ENCODE assay signal across 20 cellular contexts in genomic region chr16:69745232-69745612, GRCh38.
"Had no signal": no experiment of that assay in that cellular context is flagged by ENCODE, and none has a peak within 500 bp of the region (broad histone marks: within the 10 kb centered on the region; RNA-seq: fewer than 3 reads in every experiment).

No MANE protein-coding gene starts in this region.

- H3K27ac ChIP-seq: epithelial cell of prostate, esophagus muscularis mucosa, gastrocnemius medialis, heart right ventricle, neutrophil, sigmoid colon, skin epidermis, tibial artery, upper lobe of right lung had no signal

- H3K9me3 ChIP-seq: esophagus muscularis mucosa, gastrocnemius medialis, heart right ventricle, neutrophil, sigmoid colon, tibial artery, upper lobe of right lung had no signal

- H3K27me3 ChIP-seq: esophagus muscularis mucosa, gastrocnemius medialis, heart right ventricle, neutrophil, sigmoid colon, tibial artery, upper lobe of right lung had no signal

- FAIRE-seq: endometrium, islet of Langerhans had no signal

- DNase-seq: cortex of kidney; effector memory CD4-positive, alpha-beta T cell; gastrocnemius medialis; heart right ventricle; hypothalamus; kidney glomerular epithelial cell; mesendoderm; naive thymus-derived CD4-positive, alpha-beta T cell; nephron progenitor cell; sigmoid colon; stimulated activated CD4-positive, alpha-beta T cell treated with anti-CD3 and anti-CD28 coated beads, Interleukin-12 subunit alpha, Interleukin-12 subunit beta, amount 100 ng/mL, for 4 hours; stimulated activated naive CD4-positive, alpha-beta T cell treated with Interleukin-2 at 50 U/mL for 16 hours; tibial artery; upper lobe of right lung had no signal

- H3K4me1 ChIP-seq: tibial artery had no signal

- ATAC-seq: gastrocnemius medialis; heart right ventricle; naive thymus-derived CD4-positive, alpha-beta T cell; upper lobe of right lung had no signal

- H3K4me3 ChIP-seq: esophagus muscularis mucosa, gastrocnemius medialis, heart right ventricle, sigmoid colon, skin epidermis, tibial artery, upper lobe of right lung had no signal
